Comparison of ENCODE assay signal across 30 cellular contexts in genomic region chr10:53358536-53358935, GRCh38.
"Had no signal": no experiment of that assay in that cellular context is flagged by ENCODE, and none has a peak within 500 bp of the region (broad histone marks: within the 10 kb centered on the region; RNA-seq: fewer than 3 reads in every experiment).

No MANE protein-coding gene starts in this region.

- ATAC-seq: activated T-helper 17 cell treated with anti-CD3 and anti-CD28 coated beads, Interleukin-2, amount 50 U/mL, for 72 hours; heart left ventricle; pancreas; stimulated activated effector memory CD8-positive, alpha-beta T cell treated with anti-CD3 and anti-CD28 coated beads, Interleukin-12 subunit alpha, Interleukin-12 subunit beta, amount 100 ng/mL, for 72 hours; upper lobe of right lung had no signal

- H3K36me3 Mint-ChIP-seq: naive B cell; stimulated activated effector memory CD8-positive, alpha-beta T cell treated with anti-CD3 and anti-CD28 coated beads, Interleukin-12 subunit alpha, Interleukin-12 subunit beta, amount 100 ng/mL, for 72 hours had no signal

- H3K9me3 ChIP-seq: esophagus muscularis mucosa, pancreas, prostate gland, sigmoid colon, upper lobe of right lung had no signal

- DNase-seq: activated CD4-positive, alpha-beta memory T cell treated with anti-CD3 and anti-CD28 coated beads, Interleukin-2, amount 10 ng/mL, durations not matched to agents 7 days and 5 days; activated CD4-positive, alpha-beta T cell treated with anti-CD3 and anti-CD28 coated beads, Interleukin-2, amount 10 ng/mL, durations not matched to agents 24 days and 14 days; activated CD4-positive, CD25-positive, alpha-beta regulatory T cell treated with anti-CD3 and anti-CD28 coated beads, Interleukin-2, amount 50 U/mL, for 72 hours; activated CD8-positive, alpha-beta memory T cell treated with anti-CD3 and anti-CD28 coated beads, Interleukin-2, amount 50 U/mL, for 48 hours; activated gamma-delta T cell treated with Interleukin-2 at 50 U/mL for 16 hours; activated naive CD4-positive, alpha-beta T cell treated with anti-CD3 and anti-CD28 coated beads, Interleukin-2, amount 50 U/mL, for 16 hours; activated T-cell treated with anti-CD3 and anti-CD28 coated beads, Interleukin-2, amount 50 U/mL, for 24 hours; amniotic stem cell; brain microvascular endothelial cell; cortex of kidney; foreskin keratinocyte; heart left ventricle; hypothalamus; left ventricle myocardium inferior; naive B cell; nucleus accumbens; pancreas; sigmoid colon; small intestine; stimulated activated CD4-positive, alpha-beta T cell treated with anti-CD3 and anti-CD28 coated beads, Interleukin-4, amount 100 ng/mL, for 24 hours; T-helper 9 cell; upper lobe of right lung; WERI-Rb-1 had no signal

- H3K27ac Mint-ChIP-seq: activated CD4-positive, alpha-beta memory T cell treated with anti-CD3 and anti-CD28 coated beads, Interleukin-2, amount 10 ng/mL, durations not matched to agents 7 days and 5 days; activated CD4-positive, alpha-beta T cell treated with anti-CD3 and anti-CD28 coated beads, Interleukin-2, amount 10 ng/mL, durations not matched to agents 24 days and 14 days; activated T-cell treated with anti-CD3 and anti-CD28 coated beads, Interleukin-2, amount 50 U/mL, for 24 hours; activated T-helper 17 cell treated with anti-CD3 and anti-CD28 coated beads, Interleukin-2, amount 50 U/mL, for 72 hours; naive B cell; stimulated activated effector memory CD8-positive, alpha-beta T cell treated with anti-CD3 and anti-CD28 coated beads, Interleukin-12 subunit alpha, Interleukin-12 subunit beta, amount 100 ng/mL, for 72 hours; stimulated activated naive CD8-positive, alpha-beta T cell treated with anti-CD3 and anti-CD28 coated beads, Interleukin-15, Interleukin-2, amounts not matched to agents 100 ng/mL and 50 ng/mL, for 24 hours; T-helper 1 cell treated with Interleukin-12 subunit alpha and Interleukin-12 subunit beta and Interleukin-4 antibody, amounts not matched to agents 30 μg/mL and 1 μg/mL, for 36 hours had no signal

- H3K4me3 ChIP-seq: esophagus muscularis mucosa, heart left ventricle, left ventricle myocardium inferior, lung, pancreas, prostate gland, sigmoid colon, upper lobe of right lung had no signal

- H3K4me3 Mint-ChIP-seq: activated CD4-positive, alpha-beta memory T cell treated with anti-CD3 and anti-CD28 coated beads, Interleukin-2, amount 10 ng/mL, durations not matched to agents 7 days and 5 days; activated CD4-positive, alpha-beta T cell treated with anti-CD3 and anti-CD28 coated beads, Interleukin-2, amount 10 ng/mL, durations not matched to agents 24 days and 14 days; activated T-cell treated with anti-CD3 and anti-CD28 coated beads, Interleukin-2, amount 50 U/mL, for 24 hours; activated T-helper 17 cell treated with anti-CD3 and anti-CD28 coated beads, Interleukin-2, amount 50 U/mL, for 72 hours; naive B cell; stimulated activated effector memory CD8-positive, alpha-beta T cell treated with anti-CD3 and anti-CD28 coated beads, Interleukin-12 subunit alpha, Interleukin-12 subunit beta, amount 100 ng/mL, for 72 hours; stimulated activated naive CD8-positive, alpha-beta T cell treated with anti-CD3 and anti-CD28 coated beads, Interleukin-15, Interleukin-2, amounts not matched to agents 100 ng/mL and 50 ng/mL, for 24 hours; T-helper 1 cell treated with Interleukin-12 subunit alpha and Interleukin-12 subunit beta and Interleukin-4 antibody, amounts not matched to agents 30 μg/mL and 1 μg/mL, for 36 hours had no signal

- H3K27me3 Mint-ChIP-seq: activated CD4-positive, alpha-beta memory T cell treated with anti-CD3 and anti-CD28 coated beads, Interleukin-2, amount 10 ng/mL, durations not matched to agents 7 days and 5 days; activated CD4-positive, alpha-beta T cell treated with anti-CD3 and anti-CD28 coated beads, Interleukin-2, amount 10 ng/mL, durations not matched to agents 24 days and 14 days; activated T-cell treated with anti-CD3 and anti-CD28 coated beads, Interleukin-2, amount 50 U/mL, for 24 hours; activated T-helper 17 cell treated with anti-CD3 and anti-CD28 coated beads, Interleukin-2, amount 50 U/mL, for 72 hours; naive B cell; stimulated activated naive CD8-positive, alpha-beta T cell treated with anti-CD3 and anti-CD28 coated beads, Interleukin-15, Interleukin-2, amounts not matched to agents 100 ng/mL and 50 ng/mL, for 24 hours had no signal

- H3K4me1 ChIP-seq: esophagus muscularis mucosa, heart left ventricle, left ventricle myocardium inferior, pancreas, prostate gland, sigmoid colon, upper lobe of right lung had no signal

- H3K4me1 Mint-ChIP-seq: activated CD4-positive, alpha-beta memory T cell treated with anti-CD3 and anti-CD28 coated beads, Interleukin-2, amount 10 ng/mL, durations not matched to agents 7 days and 5 days; activated CD4-positive, alpha-beta T cell treated with anti-CD3 and anti-CD28 coated beads, Interleukin-2, amount 10 ng/mL, durations not matched to agents 24 days and 14 days; activated T-helper 17 cell treated with anti-CD3 and anti-CD28 coated beads, Interleukin-2, amount 50 U/mL, for 72 hours; naive B cell; stimulated activated effector memory CD8-positive, alpha-beta T cell treated with anti-CD3 and anti-CD28 coated beads, Interleukin-12 subunit alpha, Interleukin-12 subunit beta, amount 100 ng/mL, for 72 hours had no signal

- H3K36me3 ChIP-seq: brain microvascular endothelial cell, esophagus muscularis mucosa, heart left ventricle, left ventricle myocardium inferior, pancreas, prostate gland, sigmoid colon, upper lobe of right lung, WERI-Rb-1 had no signal

- H3K27me3 ChIP-seq: brain microvascular endothelial cell, esophagus muscularis mucosa, foreskin keratinocyte, heart left ventricle, pancreas, sigmoid colon, upper lobe of right lung had no signal

- H3K27ac ChIP-seq: brain microvascular endothelial cell, esophagus muscularis mucosa, foreskin keratinocyte, heart left ventricle, left ventricle myocardium inferior, pancreas, prostate gland, sigmoid colon, upper lobe of right lung, WERI-Rb-1 had no signal
